Comparison of ENCODE assay signal across 27 cellular contexts in the genomic region with DNA sequence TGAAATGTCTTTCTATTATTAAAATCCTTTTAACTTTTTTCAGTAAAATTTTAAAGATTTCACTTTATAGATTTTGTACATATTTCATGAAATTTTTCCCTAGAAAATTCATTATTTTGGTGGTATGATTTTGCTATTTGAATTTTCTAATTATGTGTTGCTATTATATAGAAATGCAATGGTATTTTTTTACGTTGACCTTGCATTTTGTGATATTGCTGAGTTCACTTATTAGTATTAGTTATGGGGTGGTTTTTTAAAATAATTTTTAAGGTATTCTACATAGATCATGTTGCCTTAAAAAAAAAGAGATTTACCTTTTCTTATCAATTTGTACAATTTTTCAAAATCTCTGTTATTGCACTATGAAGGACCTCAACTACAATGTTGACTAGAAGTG.
"Had no signal": no experiment of that assay in that cellular context is flagged by ENCODE, and none has a peak within 500 bp of the region (broad histone marks: within the 10 kb centered on the region; RNA-seq: fewer than 3 reads in every experiment).

No MANE protein-coding gene starts in this region.

- ATAC-seq: activated CD4-positive, alpha-beta T cell treated with anti-CD3 and anti-CD28 coated beads for 36 hours; activated CD8-positive, alpha-beta memory T cell treated with anti-CD3 and anti-CD28 coated beads, Interleukin-2, amount 10 ng/mL, durations not matched to agents 7 days and 5 days; activated CD8-positive, alpha-beta T cell treated with anti-CD3 and anti-CD28 coated beads, Interleukin-2, amount 10 ng/mL, durations not matched to agents 7 days and 5 days; activated T-helper 17 cell treated with anti-CD3 and anti-CD28 coated beads, Interleukin-2, amount 50 U/mL, for 72 hours; esophagus mucosa; gastrocnemius medialis; heart left ventricle had no signal

- H3K4me1 ChIP-seq: colonic mucosa, gastrocnemius medialis, heart left ventricle had no signal

- H3K9me3 ChIP-seq: colonic mucosa, gastrocnemius medialis, heart left ventricle had no signal

- FAIRE-seq: astrocyte had no signal

- H3K4me3 ChIP-seq: colonic mucosa, gastrocnemius medialis, heart left ventricle had no signal

- H3K36me3 ChIP-seq: colonic mucosa, gastrocnemius medialis, heart left ventricle had no signal

- H3K27ac ChIP-seq: colonic mucosa, gastrocnemius medialis, heart left ventricle had no signal

- H3K27me3 ChIP-seq: colonic mucosa, gastrocnemius medialis, heart left ventricle had no signal

- DNase-seq: activated CD4-positive, alpha-beta memory T cell treated with anti-CD3 and anti-CD28 coated beads for 36 hours; activated CD4-positive, alpha-beta T cell treated with anti-CD3 and anti-CD28 coated beads for 36 hours; activated CD4-positive, alpha-beta T cell treated with anti-CD3 and anti-CD28 coated beads, Interleukin-2, amount 10 ng/mL, durations not matched to agents 24 days and 14 days; activated CD4-positive, CD25-positive, alpha-beta regulatory T cell; activated CD4-positive, CD25-positive, alpha-beta regulatory T cell treated with anti-CD3 and anti-CD28 coated beads, Interleukin-2, amount 50 U/mL, for 72 hours; activated CD8-positive, alpha-beta memory T cell treated with anti-CD3 and anti-CD28 coated beads, Interleukin-2, amount 10 ng/mL, durations not matched to agents 7 days and 5 days; activated CD8-positive, alpha-beta memory T cell treated with anti-CD3 and anti-CD28 coated beads, Interleukin-2, amount 50 U/mL, for 4 hours; activated CD8-positive, alpha-beta T cell treated with anti-CD3 and anti-CD28 coated beads, Interleukin-2, amount 10 ng/mL, durations not matched to agents 7 days and 5 days; activated effector memory CD4-positive, alpha-beta T cell treated with Interleukin-2 at 50 U/mL for 16 hours; activated gamma-delta T cell treated with Interleukin-2 at 50 U/mL for 16 hours; activated naive CD4-positive, alpha-beta T cell treated with anti-CD3 and anti-CD28 coated beads, Interleukin-2, amount 50 U/mL, for 16 hours; activated naive CD4-positive, alpha-beta T cell treated with Interleukin-2 at 50 U/mL for 16 hours; activated T-cell treated with anti-CD3 and anti-CD28 coated beads for 4 hours; activated T-cell treated with anti-CD3 and anti-CD28 coated beads, Interleukin-2, amount 50 U/mL, for 24 hours; amniotic stem cell; anterior cingulate cortex; caudate nucleus; colonic mucosa; effector CD8-positive, alpha-beta T cell; foreskin fibroblast; gastrocnemius medialis; glutamatergic neuron; heart left ventricle; T-helper 2 cell had no signal
